Comparison of ENCODE assay signal across 1 cellular context in the genomic region with DNA sequence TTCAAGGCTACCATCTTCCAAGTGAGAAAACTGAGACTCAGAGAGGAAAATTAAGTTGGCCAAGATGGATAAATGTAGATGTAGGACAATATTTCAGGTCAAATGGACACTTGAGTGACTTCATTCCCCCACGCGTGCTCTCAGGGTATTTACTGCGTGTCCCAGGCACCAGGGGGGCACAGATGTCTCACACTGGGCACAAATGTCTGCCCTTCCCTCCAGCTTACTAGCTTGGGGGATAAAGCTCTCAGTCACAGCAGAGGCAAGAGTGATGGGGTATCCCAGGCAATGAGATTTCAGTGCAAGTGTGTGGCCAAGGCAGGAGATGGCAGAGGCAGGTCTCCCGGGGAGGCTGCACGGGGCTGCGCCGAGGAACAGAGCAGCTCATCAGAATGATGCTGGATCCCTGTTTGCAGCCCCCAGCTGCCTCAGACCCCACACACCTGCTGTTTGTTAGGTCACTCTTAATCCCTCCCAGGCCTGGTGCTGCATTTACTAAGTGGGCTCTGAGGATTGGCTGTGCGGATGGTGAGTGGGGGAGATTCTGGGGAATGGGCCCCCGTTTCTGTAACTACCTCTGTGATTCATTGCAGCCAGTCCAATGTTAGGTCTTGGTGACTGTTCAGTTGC.
TF ChIP-seq lines count a peak whose summit lies in the region.

No MANE protein-coding gene starts in this region.

TF ChIP-seq in IMR-90, 13 proteins besides CTCF, POLR2A, EP300 and RAD21 (continued from another document):
- TF ChIP-seq, protein P1, sequence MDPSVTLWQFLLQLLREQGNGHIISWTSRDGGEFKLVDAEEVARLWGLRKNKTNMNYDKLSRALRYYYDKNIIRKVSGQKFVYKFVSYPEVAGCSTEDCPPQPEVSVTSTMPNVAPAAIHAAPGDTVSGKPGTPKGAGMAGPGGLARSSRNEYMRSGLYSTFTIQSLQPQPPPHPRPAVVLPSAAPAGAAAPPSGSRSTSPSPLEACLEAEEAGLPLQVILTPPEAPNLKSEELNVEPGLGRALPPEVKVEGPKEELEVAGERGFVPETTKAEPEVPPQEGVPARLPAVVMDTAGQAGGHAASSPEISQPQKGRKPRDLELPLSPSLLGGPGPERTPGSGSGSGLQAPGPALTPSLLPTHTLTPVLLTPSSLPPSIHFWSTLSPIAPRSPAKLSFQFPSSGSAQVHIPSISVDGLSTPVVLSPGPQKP (IDR thresholded peaks at IDR 0.05; ENCODE audit: borderline replicate concordance, low read depth, low read length): no peak
